23 cellular contexts compared by ENCODE assay signal in the genomic region with DNA sequence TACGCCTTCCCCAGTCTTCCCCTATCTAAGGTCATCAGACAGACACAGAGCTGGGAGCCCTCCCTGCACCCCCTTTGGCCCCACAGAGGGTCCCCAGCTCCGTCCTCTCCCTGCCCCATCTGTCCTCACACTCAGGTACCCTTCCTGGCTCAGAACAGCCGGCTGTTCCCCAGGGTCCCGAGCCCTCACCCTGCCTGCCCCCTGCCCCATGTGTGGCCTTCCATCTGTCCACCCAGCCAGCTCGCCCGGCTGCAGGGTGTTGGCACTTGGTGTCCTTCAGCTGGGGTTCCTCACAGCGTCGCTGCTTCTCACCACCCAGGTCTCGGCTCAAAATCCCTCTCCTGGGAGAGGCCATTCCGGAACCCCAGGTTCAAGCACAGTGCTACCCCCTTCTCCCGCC.
"Had no signal": no experiment of that assay in that cellular context is flagged by ENCODE, and none has a peak within 500 bp of the region (broad histone marks: within the 10 kb centered on the region; RNA-seq: fewer than 3 reads in every experiment).

No MANE protein-coding gene starts in this region.

- H3K4me3 Mint-ChIP-seq: immature natural killer cell; memory B cell; nephron progenitor cell; stimulated activated naive B cell treated with anti-CD40 and anti-IgM and Interleukin-4, amounts not matched to agents 10 μg/mL and 1 μg/mL and 100 μg/mL, for 72 hours had no signal

- H3K36me3 ChIP-seq: neutrophil, right lobe of liver, stomach, thyroid gland, upper lobe of right lung, vagina had no signal

- H3K27ac ChIP-seq: dorsolateral prefrontal cortex, neutrophil, parathyroid adenoma, right lobe of liver, stomach, thyroid gland, upper lobe of right lung, vagina had no signal

- H3K4me3 ChIP-seq: dorsolateral prefrontal cortex, lung, right lobe of liver, stomach, thyroid gland, upper lobe of right lung, vagina had no signal

- H3K27me3 ChIP-seq: neutrophil, right lobe of liver, thyroid gland, vagina had no signal

- H3K79me2 ChIP-seq: parathyroid adenoma had no signal

- H3K4me1 Mint-ChIP-seq: immature natural killer cell; memory B cell; stimulated activated naive B cell treated with anti-CD40 and anti-IgM and Interleukin-4, amounts not matched to agents 10 μg/mL and 1 μg/mL and 100 μg/mL, for 72 hours had no signal

- DNase-seq: dorsolateral prefrontal cortex; effector CD4-positive, alpha-beta T cell; hypothalamus; immature natural killer cell; left ventricle myocardium superior; nephron progenitor cell; small intestine; stimulated activated CD4-positive, alpha-beta T cell treated with anti-CD3 and anti-CD28 coated beads, Interleukin-15, amount 100 ng/mL, for 24 hours; stimulated activated CD4-positive, alpha-beta T cell treated with anti-CD3 and anti-CD28 coated beads, Interleukin-2, amount 100 ng/mL, for 48 hours; stimulated activated naive B cell treated with anti-CD40 and anti-IgM and Interleukin-4, amounts not matched to agents 10 μg/mL and 1 μg/mL and 100 μg/mL, for 72 hours; stomach; thyroid gland; upper lobe of right lung had no signal

- H2AFZ ChIP-seq: parathyroid adenoma had no signal

- ATAC-seq: left ventricle myocardium superior; stimulated activated naive B cell treated with anti-CD40 and anti-IgM and Interleukin-4, amounts not matched to agents 10 μg/mL and 1 μg/mL and 100 μg/mL, for 72 hours; upper lobe of right lung had no signal

- H3K9me3 ChIP-seq: neutrophil, thyroid gland had no signal

- H3K27ac Mint-ChIP-seq: immature natural killer cell, memory B cell, nephron progenitor cell, progenitor cell of endocrine pancreas had no signal

- FAIRE-seq: colon, frontal cortex, keratinocyte, small intestine had no signal

- H3K4me1 ChIP-seq: parathyroid adenoma, right lobe of liver, stomach, thyroid gland, upper lobe of right lung, vagina had no signal
